Comparison of ENCODE assay signal across 8 cellular contexts in genomic region chr22:41204992-41205900, GRCh38. TPM values are rescaled to one million over a fixed set of nuclear protein-coding genes. Genes with fewer than 3 reads are reported as not detected.
DNase-seq lines count a peak whose midpoint lies in the region; ATAC-seq, FAIRE-seq and TF ChIP-seq lines count a peak whose summit lies in the region.

Gene L3MBTL2 (plus strand): TSS chr22:41205312. CDS start chr22:41205363, 51 bp downstream.

- peak within 1 kb of the TSS; percentile 64 for H3K27ac ChIP-seq in 22Rv1
- peak within 1 kb of the TSS in 3 of 4 donors; percentile 53 to 73 (median 72) for H3K27ac ChIP-seq in body of pancreas

- peak; percentile 91 for FAIRE-seq in TTC549 (lab: Jason Lieb, UNC)

- H3K4me1 ChIP-seq in body of pancreas: peaks cover 13% of the 10 kb centered on the region

- peak; percentile 98 for ATAC-seq in GM18520 (IDR thresholded peaks at IDR 0.05; ENCODE audit: unreplicated experiment)
- peak; percentile 88 for ATAC-seq in HG03064 (IDR thresholded peaks at IDR 0.05; ENCODE audit: low read depth, unreplicated experiment)
- ATAC-seq in body of pancreas: peak; percentile 100
- peak; percentile 100 for ATAC-seq in sciatic nerve

- peak in 2 of 3 donors; percentile 65 to 68 for TF ChIP-seq POLR2A in body of pancreas (IDR thresholded peaks at IDR 0.05)

- H3K9me3 ChIP-seq in body of pancreas: no peaks in the 10 kb centered on the region

- H3K27me3 ChIP-seq in body of pancreas: no peaks in the 10 kb centered on the region

- TF ChIP-seq CTCF in 22Rv1 (IDR thresholded peaks at IDR 0.05) (no peak), body of pancreas (IDR thresholded peaks at IDR 0.05) (no peak)

- H3K36me3 ChIP-seq in body of pancreas (replicated peaks in 1 of 2; ENCODE audit: insufficient read depth in 1 of 2, low read depth in 2 of 2): no peaks in the 10 kb centered on the region

- DNase-seq in NCI-H2107 treated with DMSO at 0.1 percent for 48 hours (lab: John Stamatoyannopoulos, UW; ENCODE audit: unreplicated experiment): peak; percentile 87
- peak; percentile 95 to 97 (median 96) for DNase-seq in body of pancreas
- DNase-seq in iPS DF 19.7 (ENCODE audit: low read depth, low spot score): peak; percentile 92
- peak; percentile 99 for DNase-seq in sciatic nerve (ENCODE audit: low spot score)

- peak within 1 kb of the TSS; percentile 49 to 59 for H3K4me3 ChIP-seq in body of pancreas

- intact Hi-C loops in body of pancreas (cut with DNase I) (no loop called here), sciatic nerve (cut with DNase I) (no loop called here)

- 1 to 3% methylated on average over 28 to 47 of the region's 47 CpGs for WGBS in body of pancreas, 2 donors

RNA-seq across cellular contexts. Expression of gene L3MBTL2, which starts in this region (rescaled TPM):
- total RNA-seq in body of pancreas (10 to 100 TPM in 1 of 2 donors, 1 to 10 TPM in 1; 5.7 to 21.1 TPM), sciatic nerve (18.1 TPM)

Comparison
In these comparisons a context has a peak if more than half of its experiments do, and no peak if none do; other contexts are left out.
1. Peak in every context shown above with its lines: DNase-seq, ATAC-seq, H3K4me3 ChIP-seq and H3K27ac ChIP-seq.